Comparison of ENCODE assay signal across 11 cellular contexts in the genomic region with DNA sequence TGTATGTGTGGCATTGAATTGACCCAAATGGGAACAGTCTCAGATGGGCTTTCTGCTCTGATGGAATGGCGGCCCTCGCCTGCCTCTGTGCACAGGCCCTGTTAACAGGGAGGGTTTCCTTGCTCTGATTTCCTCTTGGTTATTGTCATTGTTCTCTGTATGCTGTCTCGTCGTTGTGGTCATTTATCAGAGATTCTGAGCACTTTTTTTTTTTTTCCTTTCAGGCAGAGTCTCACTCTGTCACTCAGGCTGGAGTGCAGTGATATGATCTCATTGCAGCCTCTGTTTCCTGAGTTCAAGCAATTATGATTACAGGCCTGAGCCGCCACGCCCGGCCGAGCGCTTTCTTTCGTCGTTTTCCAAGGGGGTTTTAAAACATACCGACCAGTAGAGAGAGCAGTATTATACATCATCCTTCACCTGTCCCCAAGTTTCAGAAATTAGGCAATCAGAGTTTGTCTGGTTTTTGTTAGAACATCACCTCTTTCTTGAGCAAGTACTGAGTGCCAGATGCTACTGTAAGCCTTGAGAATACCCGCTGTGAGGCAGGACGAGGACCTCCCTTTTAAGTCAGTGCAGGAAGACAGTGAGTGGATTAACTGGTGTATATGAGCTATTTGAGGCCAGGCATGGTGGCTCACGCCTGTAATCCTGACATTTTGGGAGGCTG. TPM values are rescaled to one million over a fixed set of nuclear protein-coding genes. Genes with fewer than 3 reads are reported as not detected.
A peak's percentile ranks its signal among the peaks of the same experiment; 100 is the strongest.
DNase-seq lines count a peak whose midpoint lies in the region; ATAC-seq, FAIRE-seq and TF ChIP-seq lines count a peak whose summit lies in the region.
"Had no signal": no experiment of that assay in that cellular context is flagged by ENCODE, and none has a peak within 500 bp of the region (broad histone marks: within the 10 kb centered on the region; RNA-seq: fewer than 3 reads in every experiment).

No MANE protein-coding gene starts in this region.

- intact Hi-C loops in A673 (cut with micrococcal nuclease; ENCODE audit: unreplicated experiment) (no loop called here), posterior cingulate gyrus (cut with DNase I) (no loop called here)

- H3K27me3 ChIP-seq in A673 (replicated peaks; ENCODE audit: insufficient read depth, low read depth, low read length, poor library complexity) (no peaks in the 10 kb centered on the region), GM23248 (replicated peaks; ENCODE audit: insufficient read depth) (no peaks in the 10 kb centered on the region), mesenchymal stem cell (ENCODE audit: control insufficient read depth in 1 of 2, insufficient read depth in 1 of 2, low read length in 2 of 2) (no peaks in the 10 kb centered on the region)
- H3K27me3 ChIP-seq: ovary, SJSA1 had no signal

- no peak overlapping the region for H2BK120ac ChIP-seq in mesenchymal stem cell (ENCODE audit: low read depth, low read length)

- H3K4me2 ChIP-seq in GM23248 (ENCODE audit: unreplicated experiment) (no peak overlapping the region), mesenchymal stem cell (ENCODE audit: low read length, poor library complexity, severe bottlenecking) (no peak overlapping the region)

- H3K9ac ChIP-seq in GM23248 (no peak overlapping the region; the same call in 1 of the 2 replicates), mesenchymal stem cell (ENCODE audit: low read length) (peak overlapping the region; percentile 40)

- H3K36me3 ChIP-seq in A673 (ENCODE audit: insufficient read depth, low read length, poor library complexity, severe bottlenecking), result no peaks in the 10 kb centered on the region
- no peaks in the 10 kb centered on the region for H3K36me3 ChIP-seq in GM23248 (ENCODE audit: low read depth)
- peaks cover 0 to 7% of the 10 kb centered on the region in 2 experiments for H3K36me3 ChIP-seq in mesenchymal stem cell (ENCODE audit: control insufficient read depth in 1 of 2, insufficient read depth in 2 of 2, low read depth in 1 of 2, low read length in 2 of 2)
- H3K36me3 ChIP-seq: ovary, SJSA1 had no signal

- no peak overlapping the region for H4K91ac ChIP-seq in mesenchymal stem cell (ENCODE audit: low read length)

- no TSS peak for BruUV-seq in A673 (replicated peaks; lab: Mats Ljungman, UMichigan)

- POLR2A ChIA-PET in A673 (lab: Charles Lee; ENCODE audit: low non-redundant PET), result no interaction called here
- POLR2A ChIA-PET in activated naive CD8-positive, alpha-beta T cell treated with anti-CD3 and anti-CD28 coated beads, Interleukin-2, amount 10 ng/mL, durations not matched to agents 7 days and 5 days (lab: Charles Lee), result no interaction called here

- WGBS in GM23248 (ENCODE audit: low coverage in 1 of 2, low lambda C conversion rate in 2 of 2, missing lambda C conversion rate in 2 of 2), 2 experiments, result 53 to 57% methylated on average over 15 of the region's 15 CpGs
- 67% methylated on average over 14 of the region's 15 CpGs for WGBS in mesenchymal stem cell

- H3K23ac ChIP-seq in mesenchymal stem cell (ENCODE audit: low read length in 2 of 2), result no peak overlapping the region

- CTCF ChIA-PET in A673 (lab: Charles Lee), result no interaction called here

- H3K18ac ChIP-seq in mesenchymal stem cell (ENCODE audit: low read depth in 1 of 2, low read length in 2 of 2), result no peak overlapping the region

- H3K4ac ChIP-seq in mesenchymal stem cell (ENCODE audit: low read depth in 1 of 2, low read length in 2 of 2), result no peak overlapping the region

- no peak overlapping the region for H2BK12ac ChIP-seq in mesenchymal stem cell (ENCODE audit: low read length in 2 of 2)

- peaks cover 30% of the 10 kb centered on the region for H3K79me1 ChIP-seq in mesenchymal stem cell (replicated peaks; ENCODE audit: low read length, poor library complexity, severe bottlenecking)

- no peaks in the 10 kb centered on the region for H3K9me3 ChIP-seq in A673 (ENCODE audit: low read depth, low read length, poor library complexity, severe bottlenecking)
- H3K9me3 ChIP-seq in GM23248 (ENCODE audit: low read depth), result no peaks in the 10 kb centered on the region
- H3K9me3 ChIP-seq in mesenchymal stem cell (ENCODE audit: control insufficient read depth, low read length), result no peaks in the 10 kb centered on the region
- H3K9me3 ChIP-seq: ovary, SJSA1 had no signal

- H3K27ac ChIP-seq in A673 (ENCODE audit: low read depth, low read length, poor library complexity, severe bottlenecking), result no peak overlapping the region
- 0 out of 2 replicates have a peak overlapping the region, but pooled peaks have one; percentile 15 for H3K27ac ChIP-seq in GM23248
- H3K27ac ChIP-seq in mesenchymal stem cell (ENCODE audit: low read length, poor library complexity, severe bottlenecking), result no peak overlapping the region
- H3K27ac ChIP-seq: ovary, SJSA1 had no signal

- H3K9me3 Mint-ChIP-seq in activated naive CD8-positive, alpha-beta T cell treated with anti-CD3 and anti-CD28 coated beads, Interleukin-2, amount 10 ng/mL, durations not matched to agents 7 days and 5 days, result no peaks in the 10 kb centered on the region

- H3K9me2 ChIP-seq in GM23248 (ENCODE audit: insufficient read depth), result no peaks in the 10 kb centered on the region

- H3K4me3 ChIP-seq in A673 (ENCODE audit: low read depth, low read length, poor library complexity, severe bottlenecking) (no peak overlapping the region), GM23248 (no peak overlapping the region), mesenchymal stem cell (ENCODE audit: insufficient read depth in 1 of 2, low read depth in 1 of 2, low read length in 2 of 2) (no peak overlapping the region)
- H3K4me3 ChIP-seq: ovary, SJSA1 had no signal

- H2AFZ ChIP-seq in GM23248 (peak overlapping the region; percentile 42; the same call in 1 of the 2 replicates), mesenchymal stem cell (ENCODE audit: low read depth, low read length) (no peak overlapping the region)

- peaks cover 19% of the 10 kb centered on the region for H3F3A ChIP-seq in GM23248 (ENCODE audit: insufficient read depth)

- TF ChIP-seq CTCF in A673 (conservative IDR thresholded peaks at IDR 0.05; ENCODE audit: low read depth, low read length), result no peak

- H4K20me1 ChIP-seq in GM23248 (ENCODE audit: insufficient read depth), result no peaks in the 10 kb centered on the region

- H3K4me3 Mint-ChIP-seq in activated naive CD8-positive, alpha-beta T cell treated with anti-CD3 and anti-CD28 coated beads, Interleukin-2, amount 10 ng/mL, durations not matched to agents 7 days and 5 days, result peak overlapping the region; percentile 58

- in situ Hi-C loops in GM23248 (cut with MboI), result no loop called here

- peaks cover 35% of the 10 kb centered on the region for H3K36me3 Mint-ChIP-seq in activated naive CD8-positive, alpha-beta T cell treated with anti-CD3 and anti-CD28 coated beads, Interleukin-2, amount 10 ng/mL, durations not matched to agents 7 days and 5 days

- H4K8ac ChIP-seq in mesenchymal stem cell (ENCODE audit: low read length), result no peak overlapping the region

- peak; percentile 33 for DNase-seq in A673 (ENCODE audit: low spot score)
- DNase-seq in GM23248, result peak; percentile 24
- DNase-seq in activated naive CD8-positive, alpha-beta T cell treated with anti-CD3 and anti-CD28 coated beads, Interleukin-2, amount 10 ng/mL, durations not matched to agents 7 days and 5 days, result no peak
- DNase-seq in mesenchymal stem cell, result no peak
- DNase-seq in posterior cingulate gyrus, result no peak
- DNase-seq in NCI-H345 (lab: John Stamatoyannopoulos, UW), result no peak
- no peak for DNase-seq in GM12891 (ENCODE audit: insufficient read length, low spot score)
- DNase-seq: HCEC 1CT, ovary had no signal

- H3K27me3 Mint-ChIP-seq in activated naive CD8-positive, alpha-beta T cell treated with anti-CD3 and anti-CD28 coated beads, Interleukin-2, amount 10 ng/mL, durations not matched to agents 7 days and 5 days, result no peaks in the 10 kb centered on the region

- peak overlapping the region; percentile 67 for H3K27ac Mint-ChIP-seq in activated naive CD8-positive, alpha-beta T cell treated with anti-CD3 and anti-CD28 coated beads, Interleukin-2, amount 10 ng/mL, durations not matched to agents 7 days and 5 days

- FAIRE-seq in GM12891 (lab: Jason Lieb, UNC), result no peak

- no peak for ATAC-seq in activated naive CD8-positive, alpha-beta T cell treated with anti-CD3 and anti-CD28 coated beads, Interleukin-2, amount 10 ng/mL, durations not matched to agents 7 days and 5 days (ENCODE audit: low read depth)
- no peak for ATAC-seq in GM19395 (IDR thresholded peaks at IDR 0.05; ENCODE audit: unreplicated experiment)

- H3K79me2 ChIP-seq in GM23248 (ENCODE audit: insufficient read depth), result peaks cover 71% of the 10 kb centered on the region

- no peaks in the 10 kb centered on the region for H3K4me1 ChIP-seq in A673 (ENCODE audit: insufficient read depth, low read length, poor library complexity, severe bottlenecking)
- H3K4me1 ChIP-seq in GM23248 (ENCODE audit: insufficient read depth), result peaks cover 31% of the 10 kb centered on the region
- peaks cover 11% of the 10 kb centered on the region for H3K4me1 ChIP-seq in mesenchymal stem cell (ENCODE audit: control insufficient read depth, insufficient read depth, low read depth, low read length)

- H2BK5ac ChIP-seq in mesenchymal stem cell (ENCODE audit: low read depth, low read length, poor library complexity, severe bottlenecking), result no peak overlapping the region

- no peak overlapping the region for H2BK15ac ChIP-seq in mesenchymal stem cell (ENCODE audit: low read depth, poor library complexity, severe bottlenecking)

- no peak overlapping the region for H2AK5ac ChIP-seq in mesenchymal stem cell (ENCODE audit: low read length, severe bottlenecking)

- peaks cover 58% of the 10 kb centered on the region for H3K4me1 Mint-ChIP-seq in activated naive CD8-positive, alpha-beta T cell treated with anti-CD3 and anti-CD28 coated beads, Interleukin-2, amount 10 ng/mL, durations not matched to agents 7 days and 5 days

- H3K14ac ChIP-seq in mesenchymal stem cell (ENCODE audit: low read length in 2 of 2), result no peak overlapping the region

- TF ChIP-seq POLR2A in GM12891 (IDR thresholded peaks at IDR 0.05; ENCODE audit: low read depth, low read length), result no peak

RNA-seq across cellular contexts. Expression of a gene that starts 6.5 kb away (rescaled TPM):
- total RNA-seq in A673 (2021), result 19.7 and 21.8 TPM in 2 replicates
- total RNA-seq in GM23248 (2014; rRNA removed; shearing (Covaris generic)), result 9.0 and 10.6 TPM in 2 replicates
- polyA plus RNA-seq in GM23248 (2016; fragmentation: Nextera tagmentation; extraction: Ambion mirVana), result 33.7 and 36.8 TPM in 2 replicates
- 10 to 100 TPM; 49.5 to 51.1 TPM for total RNA-seq in activated naive CD8-positive, alpha-beta T cell treated with anti-CD3 and anti-CD28 coated beads, Interleukin-2, amount 10 ng/mL, durations not matched to agents 7 days and 5 days
- 20.2 TPM for polyA plus RNA-seq in mesenchymal stem cell (2013, experiment 1 of 2)
- polyA plus RNA-seq in mesenchymal stem cell (2013, experiment 2 of 2), result 20.4 TPM
- 6.4 TPM for polyA plus RNA-seq in GM12891 (2012; ENCODE audit: low read depth, missing spikeins)

RNA-seq across cellular contexts. Expression of a gene that starts 55.3 kb away (rescaled TPM):
- total RNA-seq in A673 (2021), result 356 and 364 TPM in 2 replicates
- total RNA-seq in GM23248 (2014; rRNA removed; shearing (Covaris generic)), result 180 and 212 TPM in 2 replicates
- 79.5 and 82.5 TPM in 2 replicates for polyA plus RNA-seq in GM23248 (2016; fragmentation: Nextera tagmentation; extraction: Ambion mirVana)
- 100 to 1,000 TPM; 152 to 154 TPM for total RNA-seq in activated naive CD8-positive, alpha-beta T cell treated with anti-CD3 and anti-CD28 coated beads, Interleukin-2, amount 10 ng/mL, durations not matched to agents 7 days and 5 days
- 81.4 TPM for polyA plus RNA-seq in mesenchymal stem cell (2013, experiment 1 of 2)
- polyA plus RNA-seq in mesenchymal stem cell (2013, experiment 2 of 2), result 76.2 TPM
- 131 TPM for polyA plus RNA-seq in GM12891 (2012; ENCODE audit: low read depth, missing spikeins)

Comparison
In these comparisons a context has a peak if more than half of its experiments do, and no peak if none do; other contexts are left out.
1. DNase-seq: peak in A673 (single experiment) and GM23248 (single experiment); none in activated naive CD8-positive, alpha-beta T cell treated with anti-CD3 and anti-CD28 coated beads, Interleukin-2, amount 10 ng/mL, durations not matched to agents 7 days and 5 days (single experiment), mesenchymal stem cell (single experiment), posterior cingulate gyrus (0 of 10), NCI-H345 (single experiment) and GM12891 (single experiment).